Comparison of ENCODE assay signal across 1 cellular context in genomic region chr18:54255141-54255540, GRCh38.
TF ChIP-seq lines count a peak whose summit lies in the region.

No MANE protein-coding gene starts in this region.

TF ChIP-seq in WTC11, 78 proteins besides CTCF, POLR2A, EP300 and RAD21 (continued from another document):
- TF ChIP-seq, protein P1, sequence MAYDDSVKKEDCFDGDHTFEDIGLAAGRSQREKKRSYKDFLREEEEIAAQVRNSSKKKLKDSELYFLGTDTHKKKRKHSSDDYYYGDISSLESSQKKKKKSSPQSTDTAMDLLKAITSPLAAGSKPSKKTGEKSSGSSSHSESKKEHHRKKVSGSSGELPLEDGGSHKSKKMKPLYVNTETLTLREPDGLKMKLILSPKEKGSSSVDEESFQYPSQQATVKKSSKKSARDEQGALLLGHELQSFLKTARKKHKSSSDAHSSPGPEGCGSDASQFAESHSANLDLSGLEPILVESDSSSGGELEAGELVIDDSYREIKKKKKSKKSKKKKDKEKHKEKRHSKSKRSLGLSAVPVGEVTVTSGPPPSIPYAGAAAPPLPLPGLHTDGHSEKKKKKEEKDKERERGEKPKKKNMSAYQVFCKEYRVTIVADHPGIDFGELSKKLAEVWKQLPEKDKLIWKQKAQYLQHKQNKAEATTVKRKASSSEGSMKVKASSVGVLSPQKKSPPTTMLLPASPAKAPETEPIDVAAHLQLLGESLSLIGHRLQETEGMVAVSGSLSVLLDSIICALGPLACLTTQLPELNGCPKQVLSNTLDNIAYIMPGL (CRISPR knock-in tag; IDR thresholded peaks at IDR 0.05): no peak
- TF ChIP-seq TEAD1 (CRISPR knock-in tag; IDR thresholded peaks at IDR 0.05): no peak
- no peak for TF ChIP-seq GABPB1 (CRISPR knock-in tag; IDR thresholded peaks at IDR 0.05)
- TF ChIP-seq, protein P2, sequence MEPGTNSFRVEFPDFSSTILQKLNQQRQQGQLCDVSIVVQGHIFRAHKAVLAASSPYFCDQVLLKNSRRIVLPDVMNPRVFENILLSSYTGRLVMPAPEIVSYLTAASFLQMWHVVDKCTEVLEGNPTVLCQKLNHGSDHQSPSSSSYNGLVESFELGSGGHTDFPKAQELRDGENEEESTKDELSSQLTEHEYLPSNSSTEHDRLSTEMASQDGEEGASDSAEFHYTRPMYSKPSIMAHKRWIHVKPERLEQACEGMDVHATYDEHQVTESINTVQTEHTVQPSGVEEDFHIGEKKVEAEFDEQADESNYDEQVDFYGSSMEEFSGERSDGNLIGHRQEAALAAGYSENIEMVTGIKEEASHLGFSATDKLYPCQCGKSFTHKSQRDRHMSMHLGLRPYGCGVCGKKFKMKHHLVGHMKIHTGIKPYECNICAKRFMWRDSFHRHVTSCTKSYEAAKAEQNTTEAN (CRISPR knock-in tag; IDR thresholded peaks at IDR 0.05): no peak
- no peak for TF ChIP-seq FOXJ3 (CRISPR knock-in tag; IDR thresholded peaks at IDR 0.05; ENCODE audit: borderline replicate concordance)
